ENCODE assay signal across 10 cellular contexts in genomic region chr13:33188093-33188882, GRCh38.
DNase-seq lines count a peak whose midpoint lies in the region; ATAC-seq and TF ChIP-seq lines count a peak whose summit lies in the region.
"Had no signal": no experiment of that assay in that cellular context is flagged by ENCODE, and none has a peak within 500 bp of the region (broad histone marks: within the 10 kb centered on the region; RNA-seq: fewer than 3 reads in every experiment).

No MANE protein-coding gene starts in this region.

- H3K27ac ChIP-seq in sigmoid colon (peak overlapping the region; percentile 55 to 88 (median 76)), right lobe of liver (no peak overlapping the region), neural progenitor cell (no peak overlapping the region)

- ATAC-seq in GM19025 (IDR thresholded peaks at IDR 0.05; ENCODE audit: low read depth, unreplicated experiment) (peak; percentile 37), HG02763 (IDR thresholded peaks at IDR 0.05; ENCODE audit: unreplicated experiment) (peak; percentile 54), SK-N-SH treated with all-trans-retinoic acid at 6 μM for 48 hours (peak; percentile 11; the same call in 2 of the 3 replicates), right lobe of liver (no peak)
- ATAC-seq: Panc1 had no signal

- TF ChIP-seq CTCF in sigmoid colon (IDR thresholded peaks at IDR 0.05) = no peak
- no peak for TF ChIP-seq CTCF in right lobe of liver (IDR thresholded peaks at IDR 0.05)
- no peak for TF ChIP-seq CTCF in neural progenitor cell (IDR thresholded peaks at IDR 0.05)

- no peaks in the 10 kb centered on the region for H3K9me3 ChIP-seq in sigmoid colon
- no peaks in the 10 kb centered on the region for H3K9me3 ChIP-seq in right lobe of liver
- H3K9me3 ChIP-seq in neural progenitor cell (ENCODE audit: low read depth) = no peaks in the 10 kb centered on the region

- H3K79me2 ChIP-seq in neural progenitor cell (ENCODE audit: low read depth) = no peaks in the 10 kb centered on the region

- H3K4me3 ChIP-seq in sigmoid colon (no peak overlapping the region), right lobe of liver (no peak overlapping the region), neural progenitor cell (no peak overlapping the region)

- no peaks in the 10 kb centered on the region for H3F3A ChIP-seq in neural progenitor cell (ENCODE audit: low read depth)

- no peaks in the 10 kb centered on the region for H4K20me1 ChIP-seq in neural progenitor cell (ENCODE audit: low read depth)

- peaks cover 0 to 100% (median 91%) of the 10 kb centered on the region in 4 donors for H3K4me1 ChIP-seq in sigmoid colon
- no peaks in the 10 kb centered on the region for H3K4me1 ChIP-seq in right lobe of liver
- peaks cover 15% of the 10 kb centered on the region for H3K4me1 ChIP-seq in neural progenitor cell

- H2AFZ ChIP-seq in neural progenitor cell (replicated peaks) = no peak overlapping the region

- 75 to 81% methylated on average over 4 of the region's 4 CpGs for WGBS in sigmoid colon, 2 donors
- 66% methylated on average over 3 of the region's 4 CpGs for WGBS in right lobe of liver (ENCODE audit: insufficient coverage, low coverage, low lambda C conversion rate, missing lambda C conversion rate)

- H3K27me3 Mint-ChIP-seq in neural progenitor cell (ENCODE audit: insufficient read depth, low read depth) = peaks cover 2% of the 10 kb centered on the region

- TF ChIP-seq EP300 in sigmoid colon (IDR thresholded peaks at IDR 0.05) = no peak

- H3K36me3 Mint-ChIP-seq in neural progenitor cell = peaks cover 3% of the 10 kb centered on the region
- H3K36me3 Mint-ChIP-seq: stimulated activated naive B cell treated with anti-CD40 and anti-IgM and Interleukin-4, amounts not matched to agents 10 μg/mL and 1 μg/mL and 100 μg/mL, for 72 hours had no signal

- DNase-seq in sigmoid colon (no peak), right lobe of liver (no peak), GF-D8 (lab: John Stamatoyannopoulos, UW) (no peak), KBM-7 (no peak), neural progenitor cell (ENCODE audit: low spot score) (no peak)
- DNase-seq: stimulated activated naive B cell treated with anti-CD40 and anti-IgM and Interleukin-4, amounts not matched to agents 10 μg/mL and 1 μg/mL and 100 μg/mL, for 72 hours had no signal

- H3K4me1 Mint-ChIP-seq in neural progenitor cell = peaks cover 33% of the 10 kb centered on the region

- no peak for TF ChIP-seq POLR2A in sigmoid colon (IDR thresholded peaks at IDR 0.05)
- TF ChIP-seq POLR2A in right lobe of liver (IDR thresholded peaks at IDR 0.05) = no peak

- H3K27me3 ChIP-seq in sigmoid colon = no peaks in the 10 kb centered on the region
- H3K27me3 ChIP-seq in right lobe of liver = no peaks in the 10 kb centered on the region
- H3K27me3 ChIP-seq in neural progenitor cell = no peaks in the 10 kb centered on the region

- in situ Hi-C loops in KBM-7 (cut with MboI; ENCODE audit: low pct_unique_long_range_greater_than_20kb, low sequenced_read_pairs) = no loop called here

- H3K36me3 ChIP-seq in sigmoid colon (no peaks in the 10 kb centered on the region), right lobe of liver (no peaks in the 10 kb centered on the region), neural progenitor cell (no peaks in the 10 kb centered on the region)

- H3K4me2 ChIP-seq in neural progenitor cell = no peak overlapping the region

- no peak overlapping the region for H3K4me3 Mint-ChIP-seq in neural progenitor cell
- H3K4me3 Mint-ChIP-seq: stimulated activated naive B cell treated with anti-CD40 and anti-IgM and Interleukin-4, amounts not matched to agents 10 μg/mL and 1 μg/mL and 100 μg/mL, for 72 hours had no signal

- no peaks in the 10 kb centered on the region for H3K9me3 Mint-ChIP-seq in neural progenitor cell
- H3K9me3 Mint-ChIP-seq: stimulated activated naive B cell treated with anti-CD40 and anti-IgM and Interleukin-4, amounts not matched to agents 10 μg/mL and 1 μg/mL and 100 μg/mL, for 72 hours had no signal

- no peak overlapping the region for H3K9ac ChIP-seq in neural progenitor cell

- H3K27ac Mint-ChIP-seq in neural progenitor cell = no peak overlapping the region
- H3K27ac Mint-ChIP-seq: stimulated activated naive B cell treated with anti-CD40 and anti-IgM and Interleukin-4, amounts not matched to agents 10 μg/mL and 1 μg/mL and 100 μg/mL, for 72 hours had no signal

- intact Hi-C loops in sigmoid colon (cut with DNase I) (no loop called here), right lobe of liver (cut with DNase I) (no loop called here)

TF ChIP-seq in SK-N-SH treated with all-trans-retinoic acid at 6 μM for 48 hours, 23 proteins besides CTCF, POLR2A, EP300 and RAD21:
- TF ChIP-seq ZFP3 (CRISPR knock-in tag; IDR thresholded peaks at IDR 0.05) (no peak), CREB5 (CRISPR knock-in tag; IDR thresholded peaks at IDR 0.05; ENCODE audit: low read depth) (no peak), ZNF70 (CRISPR knock-in tag; IDR thresholded peaks at IDR 0.05) (no peak), TSHZ2 (CRISPR knock-in tag; IDR thresholded peaks at IDR 0.05) (no peak), ISL1 (CRISPR knock-in tag; IDR thresholded peaks at IDR 0.05) (peak; percentile 35; the same call in 1 of the 2 replicates)

Comparison
In these comparisons a context has a peak if more than half of its experiments do, and no peak if none do; other contexts are left out.
1. ATAC-seq: peak in GM19025 (single experiment), HG02763 (single experiment) and SK-N-SH treated with all-trans-retinoic acid at 6 μM for 48 hours (single experiment); none in right lobe of liver (0 of 4).
2. H3K27ac ChIP-seq: peak in sigmoid colon (4 of 4); none in right lobe of liver (0 of 3) and neural progenitor cell (single experiment).